In genomic region chr17:39391448-39391847, GRCh38 we compare ENCODE assay signal across 29 cellular contexts.
"Had no signal": no experiment of that assay in that cellular context is flagged by ENCODE, and none has a peak within 500 bp of the region (broad histone marks: within the 10 kb centered on the region; RNA-seq: fewer than 3 reads in every experiment).

No MANE protein-coding gene starts in this region.

- H3K27me3 ChIP-seq: stomach, suprapubic skin, testis, thyroid gland, tibial artery, tibial nerve, transverse colon, upper lobe of left lung, upper lobe of right lung, uterus, vagina had no signal

- H3K27ac Mint-ChIP-seq: stimulated activated effector memory CD8-positive, alpha-beta T cell treated with anti-CD3 and anti-CD28 coated beads, Interleukin-12 subunit alpha, Interleukin-12 subunit beta, amount 100 ng/mL, for 72 hours; stimulated activated memory B cell treated with anti-CD40 and anti-IgM and Interleukin-4, amounts not matched to agents 10 μg/mL and 1 μg/mL and 100 μg/mL, for 72 hours; stimulated activated naive B cell treated with anti-CD40 and anti-IgM and Interleukin-4, amounts not matched to agents 10 μg/mL and 1 μg/mL and 100 μg/mL, for 72 hours; stimulated activated naive CD8-positive, alpha-beta T cell treated with anti-CD3 and anti-CD28 coated beads, Interleukin-15, amount 100 ng/mL, for 72 hours; type B pancreatic cell had no signal

- DNase-seq: stimulated activated CD4-positive, alpha-beta T cell treated with anti-CD3 and anti-CD28 coated beads, Interleukin-2, amount 100 ng/mL, for 48 hours; stimulated activated CD4-positive, alpha-beta T cell treated with anti-CD3 and anti-CD28 coated beads, Interleukin-4, amount 100 ng/mL, for 1 hour; stimulated activated CD4-positive, alpha-beta T cell treated with anti-CD3 and anti-CD28 coated beads, Interleukin-4, amount 100 ng/mL, for 24 hours; stimulated activated CD4-positive, alpha-beta T cell treated with anti-CD3 and anti-CD28 coated beads, Interleukin-4, amount 100 ng/mL, for 4 hours; stimulated activated CD8-positive, alpha-beta memory T cell treated with anti-CD3 and anti-CD28 coated beads, Interleukin-4, amount 100 ng/mL, for 48 hours; stimulated activated naive B cell treated with anti-CD40 and anti-IgM and Interleukin-4, amounts not matched to agents 10 μg/mL and 1 μg/mL and 100 μg/mL, for 72 hours; stimulated activated naive CD4-positive, alpha-beta T cell; stimulated activated naive CD4-positive, alpha-beta T cell treated with Interleukin-2 at 50 U/mL for 16 hours; stimulated activated naive CD8-positive, alpha-beta T cell treated with anti-CD3 and anti-CD28 coated beads, Interleukin-15, amount 100 ng/mL, for 72 hours; stimulated activated naive CD8-positive, alpha-beta T cell treated with anti-CD3 and anti-CD28 coated beads, Interleukin-15, Interleukin-2, amounts not matched to agents 100 U/mL and 50 U/mL, for 24 hours; stomach; substantia nigra; thyroid gland; tibial artery; transverse colon; trophoblast cell; upper lobe of left lung; upper lobe of right lung; uterus had no signal

- H3K4me3 ChIP-seq: stomach, suprapubic skin, testis, thoracic aorta, thyroid gland, tibial artery, tibial nerve, transverse colon, upper lobe of left lung, upper lobe of right lung, uterus, vagina had no signal

- H3K27ac ChIP-seq: stomach, suprapubic skin, testis, thoracic aorta, thyroid gland, tibial artery, tibial nerve, transverse colon, upper lobe of left lung, upper lobe of right lung, uterus, vagina had no signal

- FAIRE-seq: urothelium cell line had no signal

- H3K4me3 Mint-ChIP-seq: stimulated activated effector memory CD8-positive, alpha-beta T cell treated with anti-CD3 and anti-CD28 coated beads, Interleukin-12 subunit alpha, Interleukin-12 subunit beta, amount 100 ng/mL, for 72 hours; stimulated activated memory B cell treated with anti-CD40 and anti-IgM and Interleukin-4, amounts not matched to agents 10 μg/mL and 1 μg/mL and 100 μg/mL, for 72 hours; stimulated activated naive B cell treated with anti-CD40 and anti-IgM and Interleukin-4, amounts not matched to agents 10 μg/mL and 1 μg/mL and 100 μg/mL, for 72 hours; stimulated activated naive CD8-positive, alpha-beta T cell treated with anti-CD3 and anti-CD28 coated beads, Interleukin-15, amount 100 ng/mL, for 72 hours; stimulated activated naive CD8-positive, alpha-beta T cell treated with anti-CD3 and anti-CD28 coated beads, Interleukin-15, Interleukin-2, amounts not matched to agents 100 ng/mL and 50 ng/mL, for 24 hours; type B pancreatic cell had no signal

- ATAC-seq: stimulated activated effector memory CD8-positive, alpha-beta T cell treated with anti-CD3 and anti-CD28 coated beads, Interleukin-12 subunit alpha, Interleukin-12 subunit beta, amount 100 ng/mL, for 72 hours; stimulated activated memory B cell treated with anti-CD40 and anti-IgM and Interleukin-4, amounts not matched to agents 10 μg/mL and 1 μg/mL and 100 μg/mL, for 72 hours; stimulated activated naive B cell treated with anti-CD40 and anti-IgM and Interleukin-4, amounts not matched to agents 10 μg/mL and 1 μg/mL and 100 μg/mL, for 72 hours; stimulated activated naive CD8-positive, alpha-beta T cell treated with anti-CD3 and anti-CD28 coated beads, Interleukin-15, amount 100 ng/mL, for 72 hours; stimulated activated naive CD8-positive, alpha-beta T cell treated with anti-CD3 and anti-CD28 coated beads, Interleukin-15, Interleukin-2, amounts not matched to agents 100 U/mL and 50 U/mL, for 24 hours; upper lobe of right lung had no signal

- H3K36me3 Mint-ChIP-seq: type B pancreatic cell had no signal

- H3K9me3 ChIP-seq: stomach, suprapubic skin, testis, thoracic aorta, thyroid gland, tibial artery, tibial nerve, transverse colon, upper lobe of left lung, upper lobe of right lung, uterus, vagina had no signal

- H3K27me3 Mint-ChIP-seq: stimulated activated memory B cell treated with anti-CD40 and anti-IgM and Interleukin-4, amounts not matched to agents 10 μg/mL and 1 μg/mL and 100 μg/mL, for 72 hours; stimulated activated naive B cell treated with anti-CD40 and anti-IgM and Interleukin-4, amounts not matched to agents 10 μg/mL and 1 μg/mL and 100 μg/mL, for 72 hours; stimulated activated naive CD8-positive, alpha-beta T cell treated with anti-CD3 and anti-CD28 coated beads, Interleukin-15, amount 100 ng/mL, for 72 hours; stimulated activated naive CD8-positive, alpha-beta T cell treated with anti-CD3 and anti-CD28 coated beads, Interleukin-15, Interleukin-2, amounts not matched to agents 100 ng/mL and 50 ng/mL, for 24 hours; type B pancreatic cell had no signal

- H3K36me3 ChIP-seq: thoracic aorta, thyroid gland, transverse colon, uterus, vagina had no signal

- H3K4me1 ChIP-seq: thyroid gland, upper lobe of right lung, uterus had no signal
